In genomic region chr16:74020086-74020670, GRCh38 we compare ENCODE assay signal across 2 cellular contexts.
A peak's percentile ranks its signal among the peaks of the same experiment; 100 is the strongest.
TF ChIP-seq lines count a peak whose summit lies in the region.

No MANE protein-coding gene starts in this region.

TF ChIP-seq in GM23338, 12 proteins besides CTCF, POLR2A, EP300 and RAD21:
- no peak for TF ChIP-seq JUNB (IDR thresholded peaks at IDR 0.05; ENCODE audit: unreplicated experiment)
- TF ChIP-seq ZNF331 (CRISPR knock-in tag; IDR thresholded peaks at IDR 0.05; ENCODE audit: low read depth), result no peak
- no peak for TF ChIP-seq ZNF462 (CRISPR knock-in tag; IDR thresholded peaks at IDR 0.05)
- no peak for TF ChIP-seq ZNF114 (CRISPR knock-in tag; IDR thresholded peaks at IDR 0.05)
- TF ChIP-seq POLR2AphosphoS5 (IDR thresholded peaks at IDR 0.05; ENCODE audit: low read depth), result no peak
- TF ChIP-seq NANOG (IDR thresholded peaks at IDR 0.05; ENCODE audit: borderline replicate concordance), result peak; percentile 34; the same call in 1 of the 2 replicates
- no peak for TF ChIP-seq CREB1 (CRISPR knock-in tag; IDR thresholded peaks at IDR 0.05; ENCODE audit: low read depth)
- TF ChIP-seq EZH2 (IDR thresholded peaks at IDR 0.05; ENCODE audit: low read depth, unreplicated experiment), result no peak
- TF ChIP-seq EZH2phosphoT487 (IDR thresholded peaks at IDR 0.05; ENCODE audit: unreplicated experiment), result no peak

TF ChIP-seq in H1, 55 proteins besides CTCF, POLR2A, EP300 and RAD21:
- TF ChIP-seq SIRT6 (IDR thresholded peaks at IDR 0.05; ENCODE audit: low read length) (no peak), E2F6 (IDR thresholded peaks at IDR 0.05) (no peak), TEAD4 (IDR thresholded peaks at IDR 0.05; ENCODE audit: low read depth, low read length) (no peak), HDAC2 (IDR thresholded peaks at IDR 0.05; ENCODE audit: borderline replicate concordance in 1 of 2, low read depth in 2 of 2, low read length in 2 of 2) (no peak), CREB1 (IDR thresholded peaks at IDR 0.05) (no peak), SP4 (IDR thresholded peaks at IDR 0.05; ENCODE audit: low read length) (no peak), EZH2 (IDR thresholded peaks at IDR 0.05; ENCODE audit: low read depth, low read length, severe bottlenecking) (no peak), SP1 (IDR thresholded peaks at IDR 0.05; ENCODE audit: low read depth, low read length) (no peak), GTF2F1 (IDR thresholded peaks at IDR 0.05; ENCODE audit: borderline replicate concordance, low read depth, low read length) (no peak), CBX8 (IDR thresholded peaks at IDR 0.05; ENCODE audit: borderline replicate concordance, low read depth, low read length) (no peak), JUN (IDR thresholded peaks at IDR 0.05; ENCODE audit: low read depth, low read length) (no peak), ASH2L (IDR thresholded peaks at IDR 0.05; ENCODE audit: low read length) (no peak), NRF1 (IDR thresholded peaks at IDR 0.05; ENCODE audit: low read depth, low read length) (no peak), NANOG (IDR thresholded peaks at IDR 0.05; ENCODE audit: insufficient read depth, low read depth, low read length, poor library complexity, severe bottlenecking) (no peak), HDAC6 (IDR thresholded peaks at IDR 0.05; ENCODE audit: low read depth, low read length) (no peak), POLR2AphosphoS5 (IDR thresholded peaks at IDR 0.05; ENCODE audit: low read depth, low read length) (no peak), BRCA1 (IDR thresholded peaks at IDR 0.05; ENCODE audit: low read depth, low read length) (no peak)
- TF ChIP-seq, protein P1, sequence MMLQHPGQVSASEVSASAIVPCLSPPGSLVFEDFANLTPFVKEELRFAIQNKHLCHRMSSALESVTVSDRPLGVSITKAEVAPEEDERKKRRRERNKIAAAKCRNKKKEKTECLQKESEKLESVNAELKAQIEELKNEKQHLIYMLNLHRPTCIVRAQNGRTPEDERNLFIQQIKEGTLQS (IDR thresholded peaks at IDR 0.05; ENCODE audit: insufficient read depth, low read depth, low read length), result no peak
TF ChIP-seq in H1: peak in this region for 0.
